In the genomic region with DNA sequence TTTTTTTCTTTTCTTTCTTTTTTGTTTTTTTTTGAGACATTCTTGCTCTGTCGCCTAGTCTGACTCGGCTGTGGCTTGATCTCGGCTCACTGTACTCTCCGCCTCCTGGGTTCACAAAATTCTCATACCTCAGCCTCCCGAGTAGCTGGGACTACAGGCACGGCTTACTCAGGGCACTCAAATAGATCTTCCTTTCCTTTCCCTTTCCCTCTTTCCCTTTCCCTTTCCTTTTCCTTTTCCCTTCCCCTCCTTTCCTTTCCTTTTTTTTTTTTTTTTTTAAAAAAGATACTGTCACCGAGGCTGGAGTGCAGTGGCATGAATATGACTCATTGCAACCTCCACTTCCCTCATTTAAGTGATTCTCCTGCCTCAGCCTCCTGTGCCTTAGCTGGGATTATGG, we compare ENCODE assay signal across 19 cellular contexts.
"Had no signal": no experiment of that assay in that cellular context is flagged by ENCODE, and none has a peak within 500 bp of the region (broad histone marks: within the 10 kb centered on the region; RNA-seq: fewer than 3 reads in every experiment).

No MANE protein-coding gene starts in this region.

- H3K4me3 ChIP-seq: esophagus squamous epithelium, mucosa of descending colon, prostate gland, right lobe of liver had no signal

- H3K9me3 Mint-ChIP-seq: activated T-cell treated with anti-CD3 and anti-CD28 coated beads, Interleukin-2, amount 50 U/mL, for 24 hours; naive thymus-derived CD8-positive, alpha-beta T cell; stimulated activated naive CD8-positive, alpha-beta T cell treated with anti-CD3 and anti-CD28 coated beads, Interleukin-15, Interleukin-2, amounts not matched to agents 100 ng/mL and 50 ng/mL, for 24 hours had no signal

- FAIRE-seq: islet of Langerhans had no signal

- H3K4me3 Mint-ChIP-seq: activated T-cell treated with anti-CD3 and anti-CD28 coated beads, Interleukin-2, amount 50 U/mL, for 24 hours; naive thymus-derived CD8-positive, alpha-beta T cell; stimulated activated naive CD8-positive, alpha-beta T cell treated with anti-CD3 and anti-CD28 coated beads, Interleukin-15, Interleukin-2, amounts not matched to agents 100 ng/mL and 50 ng/mL, for 24 hours had no signal

- H3K36me3 ChIP-seq: brain microvascular endothelial cell, prostate gland, right lobe of liver had no signal

- H3K4me1 ChIP-seq: prostate gland had no signal

- H3K27me3 Mint-ChIP-seq: activated T-cell treated with anti-CD3 and anti-CD28 coated beads, Interleukin-2, amount 50 U/mL, for 24 hours; naive thymus-derived CD8-positive, alpha-beta T cell; stimulated activated naive CD8-positive, alpha-beta T cell treated with anti-CD3 and anti-CD28 coated beads, Interleukin-15, Interleukin-2, amounts not matched to agents 100 ng/mL and 50 ng/mL, for 24 hours had no signal

- ATAC-seq: left lobe of liver; mucosa of descending colon; naive thymus-derived CD8-positive, alpha-beta T cell; right lobe of liver; SK-N-SH treated with all-trans-retinoic acid at 6 μM for 48 hours had no signal

- H3K27ac Mint-ChIP-seq: activated T-cell treated with anti-CD3 and anti-CD28 coated beads, Interleukin-2, amount 50 U/mL, for 24 hours; stimulated activated naive CD8-positive, alpha-beta T cell treated with anti-CD3 and anti-CD28 coated beads, Interleukin-15, Interleukin-2, amounts not matched to agents 100 ng/mL and 50 ng/mL, for 24 hours had no signal

- H3K9me3 ChIP-seq: esophagus squamous epithelium, mucosa of descending colon, prostate gland, right lobe of liver had no signal

- H3K27ac ChIP-seq: brain microvascular endothelial cell, esophagus squamous epithelium, prostate gland, right lobe of liver had no signal

- DNase-seq: activated CD4-positive, alpha-beta T cell treated with anti-CD3 and anti-CD28 coated beads, Interleukin-2, amount 50 U/mL, for 1 hour; activated CD4-positive, CD25-positive, alpha-beta regulatory T cell; activated T-cell treated with anti-CD3 and anti-CD28 coated beads, Interleukin-2, amount 50 U/mL, for 24 hours; amniotic stem cell; brain microvascular endothelial cell; cerebellar nuclear complex; esophagus squamous epithelium; foreskin fibroblast; head of caudate nucleus; mammary epithelial cell; mucosa of descending colon; naive thymus-derived CD8-positive, alpha-beta T cell; right lobe of liver; stimulated activated CD4-positive, alpha-beta T cell treated with anti-CD3 and anti-CD28 coated beads, Interleukin-2, amount 100 ng/mL, for 24 hours had no signal

- H3K27me3 ChIP-seq: brain microvascular endothelial cell, esophagus squamous epithelium, right lobe of liver had no signal
